In genomic region chr6:46756469-46757205, GRCh38 we compare ENCODE assay signal across 19 cellular contexts. TPM values are rescaled to one million over a fixed set of nuclear protein-coding genes. Genes with fewer than 3 reads are reported as not detected.
DNase-seq lines count a peak whose midpoint lies in the region; ATAC-seq and TF ChIP-seq lines count a peak whose summit lies in the region.
"Had no signal": no experiment of that assay in that cellular context is flagged by ENCODE, and none has a peak within 500 bp of the region (broad histone marks: within the 10 kb centered on the region; RNA-seq: fewer than 3 reads in every experiment).

No MANE protein-coding gene starts in this region.

- no peaks in the 10 kb centered on the region for H3K4me1 ChIP-seq in MM.1S (ENCODE audit: low read length)
- H3K4me1 ChIP-seq: BE2C, prostate gland had no signal

- no peaks in the 10 kb centered on the region for H4K20me1 ChIP-seq in MM.1S (ENCODE audit: insufficient read depth, low read length)

- no peak overlapping the region for H3K9ac ChIP-seq in MM.1S (ENCODE audit: low read length)

- no peak for TF ChIP-seq CTCF in MM.1S (IDR thresholded peaks at IDR 0.05; ENCODE audit: low read length)

- intact Hi-C loops in left ventricle myocardium superior (cut with micrococcal nuclease), result no loop called here

- no peaks in the 10 kb centered on the region for H3K9me3 ChIP-seq in MM.1S (replicated peaks; ENCODE audit: insufficient read depth, low read length)
- H3K9me3 ChIP-seq: BE2C, prostate gland, thoracic aorta had no signal

- H2AFZ ChIP-seq in MM.1S (ENCODE audit: low read length), result no peak overlapping the region

- H3K9me2 ChIP-seq in MM.1S (replicated peaks; ENCODE audit: insufficient read depth, low read length), result no peaks in the 10 kb centered on the region

- H3K27ac ChIP-seq in MM.1S (ENCODE audit: low read length), result no peak overlapping the region
- H3K27ac ChIP-seq: brain microvascular endothelial cell, epithelial cell of prostate, prostate gland, thoracic aorta, VCaP had no signal

- no peaks in the 10 kb centered on the region for H3K79me2 ChIP-seq in MM.1S (ENCODE audit: low read length)

- peak; percentile 36 for ATAC-seq in left ventricle myocardium superior
- no peak for ATAC-seq in GM21723 (IDR thresholded peaks at IDR 0.05; ENCODE audit: unreplicated experiment)
- ATAC-seq: activated CD8-positive, alpha-beta T cell treated with anti-CD3 and anti-CD28 coated beads, Interleukin-2, amount 10 ng/mL, durations not matched to agents 7 days and 5 days had no signal

- no peaks in the 10 kb centered on the region for H3K36me3 ChIP-seq in MM.1S (replicated peaks; ENCODE audit: insufficient read depth, low read length)
- H3K36me3 ChIP-seq: BE2C, brain microvascular endothelial cell, prostate gland, thoracic aorta had no signal

- no peak overlapping the region for H3K4me2 ChIP-seq in MM.1S (ENCODE audit: low read depth, low read length)

- peak; percentile 62 for DNase-seq in HT1080 (ENCODE audit: low read depth)
- peak; percentile 6 for DNase-seq in SK-MEL-5 (ENCODE audit: low read depth, low spot score)
- DNase-seq in left ventricle myocardium superior, result no peak
- DNase-seq in renal cortical epithelial cell (ENCODE audit: low read depth), result peak; percentile 31
- DNase-seq in NCI-H2081 (lab: John Stamatoyannopoulos, UW), result no peak
- DNase-seq in MM.1S, result no peak
- DNase-seq: activated CD8-positive, alpha-beta T cell treated with anti-CD3 and anti-CD28 coated beads, Interleukin-2, amount 10 ng/mL, durations not matched to agents 7 days and 5 days; activated naive CD8-positive, alpha-beta T cell treated with anti-CD3 and anti-CD28 coated beads for 36 hours; BE2C; brain microvascular endothelial cell; Calu3; GDM1; immature natural killer cell; NCI-H1436 treated with DMSO at 0.1 percent for 48 hours had no signal

- no peaks in the 10 kb centered on the region for H3F3A ChIP-seq in MM.1S (ENCODE audit: insufficient read depth, low read length)

- in situ Hi-C loops in SK-MEL-5 (cut with HindIII; ENCODE audit: low pct_unique_long_range_greater_than_20kb, low sequenced_read_pairs), result no loop called here

- H3K27me3 ChIP-seq in MM.1S (replicated peaks; ENCODE audit: insufficient read depth, low read length), result no peaks in the 10 kb centered on the region
- H3K27me3 ChIP-seq: BE2C, brain microvascular endothelial cell had no signal

- no peak overlapping the region for H3K4me3 ChIP-seq in MM.1S (ENCODE audit: low read length)
- H3K4me3 ChIP-seq: prostate gland, thoracic aorta had no signal

RNA-seq across cellular contexts. Expression of gene ANKRD66, which starts 9.9 kb away (rescaled TPM):
- total RNA-seq in HT1080 (2014; rRNA removed; shearing (Covaris generic)), result not detected in 2 replicates
- polyA plus RNA-seq in HT1080 (2015; cell fraction: cytosol; rRNA removed), result not detected in 2 replicates
- not detected in 2 replicates for polyA plus RNA-seq in HT1080 (2015; cell fraction: nucleus; rRNA removed)
- not detected in 2 replicates for total RNA-seq in SK-MEL-5 (2014; rRNA removed; shearing (Covaris generic))
- not detected in 2 replicates for polyA plus RNA-seq in SK-MEL-5 (2015; cell fraction: cytosol; rRNA removed)
- not detected in 2 replicates for polyA plus RNA-seq in SK-MEL-5 (2015; cell fraction: nucleus; rRNA removed)
- total RNA-seq in left ventricle myocardium superior, result not detected
- total RNA-seq in renal cortical epithelial cell, result not detected in 2 replicates
- total RNA-seq: activated CD8-positive, alpha-beta T cell treated with anti-CD3 and anti-CD28 coated beads, Interleukin-2, amount 10 ng/mL, durations not matched to agents 7 days and 5 days; activated naive CD8-positive, alpha-beta T cell treated with anti-CD3 and anti-CD28 coated beads for 36 hours; Calu3; prostate gland; thoracic aorta had no signal
- polyA plus RNA-seq: immature natural killer cell had no signal

RNA-seq across cellular contexts. Expression of gene PLA2G7, which starts 21.5 kb away (rescaled TPM):
- total RNA-seq in HT1080 (2014; rRNA removed; shearing (Covaris generic)), result not detected in 2 replicates
- polyA plus RNA-seq in HT1080 (2015; cell fraction: cytosol; rRNA removed), result not detected in 2 replicates
- not detected in 2 replicates for polyA plus RNA-seq in HT1080 (2015; cell fraction: nucleus; rRNA removed)
- 0.19 and 0.53 TPM in 2 replicates for total RNA-seq in SK-MEL-5 (2014; rRNA removed; shearing (Covaris generic))
- polyA plus RNA-seq in SK-MEL-5 (2015; cell fraction: cytosol; rRNA removed), result 0.05 and 0.23 TPM in 2 replicates
- polyA plus RNA-seq in SK-MEL-5 (2015; cell fraction: nucleus; rRNA removed), result 0.16 TPM in 1 of 2 replicates, not detected in the other
- 0.15 TPM for total RNA-seq in left ventricle myocardium superior
- 0.10 and 0.87 TPM in 2 replicates for total RNA-seq in renal cortical epithelial cell
- total RNA-seq: activated CD8-positive, alpha-beta T cell treated with anti-CD3 and anti-CD28 coated beads, Interleukin-2, amount 10 ng/mL, durations not matched to agents 7 days and 5 days; activated naive CD8-positive, alpha-beta T cell treated with anti-CD3 and anti-CD28 coated beads for 36 hours had no signal

RNA-seq across cellular contexts. Expression of gene MEP1A, which starts 36.6 kb away (rescaled TPM):
- total RNA-seq in HT1080 (2014; rRNA removed; shearing (Covaris generic)), result not detected in 2 replicates
- polyA plus RNA-seq in HT1080 (2015; cell fraction: cytosol; rRNA removed), result not detected in 2 replicates
- polyA plus RNA-seq in HT1080 (2015; cell fraction: nucleus; rRNA removed), result not detected in 2 replicates
- not detected in 2 replicates for total RNA-seq in SK-MEL-5 (2014; rRNA removed; shearing (Covaris generic))
- not detected in 2 replicates for polyA plus RNA-seq in SK-MEL-5 (2015; cell fraction: cytosol; rRNA removed)
- polyA plus RNA-seq in SK-MEL-5 (2015; cell fraction: nucleus; rRNA removed), result not detected in 2 replicates
- total RNA-seq in left ventricle myocardium superior, result not detected
- total RNA-seq in renal cortical epithelial cell, result not detected in 2 replicates
- total RNA-seq: activated CD8-positive, alpha-beta T cell treated with anti-CD3 and anti-CD28 coated beads, Interleukin-2, amount 10 ng/mL, durations not matched to agents 7 days and 5 days; activated naive CD8-positive, alpha-beta T cell treated with anti-CD3 and anti-CD28 coated beads for 36 hours; Calu3; thoracic aorta had no signal
- polyA plus RNA-seq: immature natural killer cell had no signal

Comparison
In these comparisons a context has a peak if more than half of its experiments do, and no peak if none do; other contexts are left out.
1. DNase-seq: peak in HT1080 (single experiment), SK-MEL-5 (single experiment) and renal cortical epithelial cell (single experiment); none in left ventricle myocardium superior (single experiment), NCI-H2081 (0 of 2) and MM.1S (single experiment).